Comparison of ENCODE assay signal across 8 cellular contexts in genomic region chr14:64763801-64764511, GRCh38. TPM values are rescaled to one million over a fixed set of nuclear protein-coding genes. Genes with fewer than 3 reads are reported as not detected.
DNase-seq lines count a peak whose midpoint lies in the region; TF ChIP-seq lines count a peak whose summit lies in the region.

No MANE protein-coding gene starts in this region.

- H2BK12ac ChIP-seq in trophoblast cell (ENCODE audit: low read length) = peak overlapping the region; percentile 88

- no peaks in the 10 kb centered on the region for H4K20me1 ChIP-seq in OCI-LY7 (ENCODE audit: insufficient read depth, low read length)

- CTCF ChIA-PET in OCI-LY7 (lab: Charles Lee; ENCODE audit: unreplicated experiment) = interaction anchor here (0.6 kb wide), 2 partner anchors 988 to 1601 kb away, joined by 3 to 7 read pairs; no protein-coding TSS in a partner anchor

- H2BK5ac ChIP-seq in trophoblast cell (ENCODE audit: low read depth, low read length, poor library complexity) = no peak overlapping the region

- H3K79me2 ChIP-seq in trophoblast cell (ENCODE audit: control insufficient read depth, insufficient read depth, low read length, poor library complexity) (no peaks in the 10 kb centered on the region), OCI-LY7 (ENCODE audit: insufficient read depth, low read depth, low read length) (no peaks in the 10 kb centered on the region)

- TF ChIP-seq CTCF in OCI-LY7 (conservative IDR thresholded peaks at IDR 0.05; ENCODE audit: low read length) = no peak

- peak overlapping the region; percentile 52 for H2AK5ac ChIP-seq in trophoblast cell (ENCODE audit: low read length)

- H3K9ac ChIP-seq in trophoblast cell (ENCODE audit: low read length) = no peak overlapping the region

- H3K14ac ChIP-seq in trophoblast cell (ENCODE audit: low read length) = no peak overlapping the region

- H3K18ac ChIP-seq in trophoblast cell (ENCODE audit: low read length) = no peak overlapping the region

- H2BK120ac ChIP-seq in trophoblast cell (ENCODE audit: insufficient read depth, low read length, poor library complexity) = peak overlapping the region; percentile 47

- POLR2A ChIA-PET in OCI-LY7 (lab: Charles Lee) = no interaction called here

- WGBS in trophoblast cell (ENCODE audit: extremely low coverage, insufficient coverage, insufficient read length) = no CpG with 5 or more reads among the region's 17 CpGs

- H3K23ac ChIP-seq in trophoblast cell (ENCODE audit: low read length) = no peak overlapping the region

- peak; percentile 73 for DNase-seq in EH (ENCODE audit: low read depth)
- peak; percentile 44 for DNase-seq in MV-4-11 (lab: John Stamatoyannopoulos, UW)
- no peak for DNase-seq in effector memory CD4-positive, alpha-beta T cell
- DNase-seq in trophoblast cell = no peak
- DNase-seq in DMS79 (lab: John Stamatoyannopoulos, UW) = no peak
- no peak for DNase-seq in OCI-LY7 (ENCODE audit: low spot score)
- DNase-seq in activated gamma-delta T cell (lab: John Stamatoyannopoulos, UW) = no peak
- no peak for DNase-seq in NCI-H748 treated with DMSO at 0.1 percent for 48 hours (lab: John Stamatoyannopoulos, UW)

- no TSS peak for BruUV-seq in OCI-LY7 (replicated peaks; lab: Mats Ljungman, UMichigan)

- no peaks in the 10 kb centered on the region for H3K9me2 ChIP-seq in OCI-LY7 (ENCODE audit: insufficient read depth, low read length)

- H3K4me2 ChIP-seq in trophoblast cell (ENCODE audit: low read length) (no peak overlapping the region), OCI-LY7 (ENCODE audit: low read length) (no peak overlapping the region)

- H3K4me1 ChIP-seq in effector memory CD4-positive, alpha-beta T cell (ENCODE audit: control insufficient read depth, insufficient read depth, low read length, poor library complexity, severe bottlenecking) = peaks cover 51% of the 10 kb centered on the region
- peaks cover 31 to 35% of the 10 kb centered on the region in 2 experiments for H3K4me1 ChIP-seq in trophoblast cell (ENCODE audit: control insufficient read depth in 1 of 2, insufficient read depth in 2 of 2, low read length in 2 of 2)
- no peaks in the 10 kb centered on the region for H3K4me1 ChIP-seq in OCI-LY7 (ENCODE audit: insufficient read depth, low read length, poor library complexity, severe bottlenecking)

- intact Hi-C loops in OCI-LY7 (cut with micrococcal nuclease; ENCODE audit: unreplicated experiment) = loop anchor here (1.0 to 5.0 kb wide), 2 partner anchors 93 to 422 kb away; no protein-coding TSS in a partner anchor

- H3K27me3 ChIP-seq in effector memory CD4-positive, alpha-beta T cell (replicated peaks; ENCODE audit: control insufficient read depth, insufficient read depth, low read length, poor library complexity, severe bottlenecking) = no peaks in the 10 kb centered on the region
- H3K27me3 ChIP-seq in trophoblast cell (ENCODE audit: insufficient read depth, low read length) = no peaks in the 10 kb centered on the region

- H3K9me3 ChIP-seq in effector memory CD4-positive, alpha-beta T cell (ENCODE audit: control insufficient read depth, low read length) = no peaks in the 10 kb centered on the region
- H3K9me3 ChIP-seq in trophoblast cell (ENCODE audit: insufficient read depth, low read depth, low read length) = peaks cover 9% of the 10 kb centered on the region
- no peaks in the 10 kb centered on the region for H3K9me3 ChIP-seq in OCI-LY7 (ENCODE audit: low read length)

- H2AFZ ChIP-seq in trophoblast cell (ENCODE audit: insufficient read depth, low read length, poor library complexity) (no peak overlapping the region), OCI-LY7 (ENCODE audit: low read length) (no peak overlapping the region)

- H3K79me1 ChIP-seq in trophoblast cell (ENCODE audit: low read length) = peaks cover 25% of the 10 kb centered on the region

- no peak overlapping the region for H3K4ac ChIP-seq in trophoblast cell (ENCODE audit: low read depth, low read length)

- no peak overlapping the region for H3K4me3 ChIP-seq in effector memory CD4-positive, alpha-beta T cell (ENCODE audit: insufficient read depth, low read depth, low read length, poor library complexity, severe bottlenecking)
- H3K4me3 ChIP-seq in trophoblast cell (ENCODE audit: low read depth, low read length) (no peak overlapping the region), OCI-LY7 (ENCODE audit: low read depth, low read length, poor library complexity, severe bottlenecking) (no peak overlapping the region)

- peak overlapping the region; percentile 62 for H4K91ac ChIP-seq in trophoblast cell (ENCODE audit: low read depth, low read length)

- H3K36me3 ChIP-seq in effector memory CD4-positive, alpha-beta T cell (ENCODE audit: control insufficient read depth, insufficient read depth, low read length) = no peaks in the 10 kb centered on the region
- no peaks in the 10 kb centered on the region for H3K36me3 ChIP-seq in trophoblast cell (ENCODE audit: control insufficient read depth in 1 of 2, insufficient read depth in 2 of 2, low read length in 2 of 2)
- no peaks in the 10 kb centered on the region for H3K36me3 ChIP-seq in OCI-LY7 (ENCODE audit: insufficient read depth, low read length)

- no peak overlapping the region for H4K12ac ChIP-seq in trophoblast cell (ENCODE audit: low read depth, low read length)

- H4K8ac ChIP-seq in trophoblast cell (ENCODE audit: low read depth, low read length) = peak overlapping the region; percentile 1

- H3K27ac ChIP-seq in effector memory CD4-positive, alpha-beta T cell (ENCODE audit: insufficient read depth, low read length, poor library complexity, severe bottlenecking) = peak overlapping the region; percentile 46
- H3K27ac ChIP-seq in trophoblast cell (ENCODE audit: low read depth, low read length) (no peak overlapping the region), OCI-LY7 (ENCODE audit: low read depth, low read length, poor library complexity, severe bottlenecking) (no peak overlapping the region)

RNA-seq across cellular contexts. Expression of gene PLEKHG3, which starts 59.7 kb away (rescaled TPM):
- polyA plus RNA-seq in trophoblast cell (2013) = 54.5 and 57.2 TPM in 2 replicates
- total RNA-seq in OCI-LY7 (2014; rRNA removed; shearing (Covaris generic)) = not detected in 2 replicates
- not detected in 2 replicates for total RNA-seq in OCI-LY7 (2022)

Comparison
In these comparisons a context has a peak if more than half of its experiments do, and no peak if none do; other contexts are left out.
1. DNase-seq: peak in EH (single experiment) and MV-4-11 (single experiment); none in effector memory CD4-positive, alpha-beta T cell (0 of 3), trophoblast cell (0 of 2), DMS79 (single experiment), OCI-LY7 (single experiment), activated gamma-delta T cell (single experiment) and NCI-H748 treated with DMSO at 0.1 percent for 48 hours (single experiment).